In genomic region chr6:142566628-142567396, GRCh38 we compare ENCODE assay signal across 8 cellular contexts.
DNase-seq lines count a peak whose midpoint lies in the region; ATAC-seq lines count a peak whose summit lies in the region.

No MANE protein-coding gene starts in this region.

- POLR2A ChIA-PET in activated CD4-positive, alpha-beta T cell treated with anti-CD3 and anti-CD28 coated beads for 36 hours (lab: Charles Lee) = no interaction called here

- no peaks in the 10 kb centered on the region for H3K27me3 Mint-ChIP-seq in activated CD4-positive, alpha-beta T cell treated with anti-CD3 and anti-CD28 coated beads for 36 hours
- H3K27me3 Mint-ChIP-seq in memory B cell = peaks cover 3% of the 10 kb centered on the region
- H3K27me3 Mint-ChIP-seq in stimulated activated memory B cell treated with anti-CD40 and anti-IgM and Interleukin-4, amounts not matched to agents 10 μg/mL and 1 μg/mL and 100 μg/mL, for 72 hours = peaks cover 13% of the 10 kb centered on the region

- no peaks in the 10 kb centered on the region for H3K36me3 Mint-ChIP-seq in activated CD4-positive, alpha-beta T cell treated with anti-CD3 and anti-CD28 coated beads for 36 hours (ENCODE audit: low read depth)
- H3K36me3 Mint-ChIP-seq in memory B cell = no peaks in the 10 kb centered on the region
- H3K36me3 Mint-ChIP-seq in stimulated activated memory B cell treated with anti-CD40 and anti-IgM and Interleukin-4, amounts not matched to agents 10 μg/mL and 1 μg/mL and 100 μg/mL, for 72 hours = no peaks in the 10 kb centered on the region

- no peak overlapping the region for H3K4me3 Mint-ChIP-seq in activated CD4-positive, alpha-beta T cell treated with anti-CD3 and anti-CD28 coated beads for 36 hours
- no peak overlapping the region for H3K4me3 Mint-ChIP-seq in memory B cell
- H3K4me3 Mint-ChIP-seq in stimulated activated memory B cell treated with anti-CD40 and anti-IgM and Interleukin-4, amounts not matched to agents 10 μg/mL and 1 μg/mL and 100 μg/mL, for 72 hours = no peak overlapping the region

- CTCF ChIA-PET in activated CD4-positive, alpha-beta T cell treated with anti-CD3 and anti-CD28 coated beads for 36 hours (lab: Charles Lee) = interaction anchor here (0.6 to 3.5 kb wide), 28 partner anchors 12 to 1448 kb away, joined by 3 to 30 read pairs (median 4); no protein-coding TSS in a partner anchor

- intact Hi-C loops in activated CD4-positive, alpha-beta T cell treated with anti-CD3 and anti-CD28 coated beads for 36 hours (cut with DNase I, micrococcal nuclease) = loop anchor here (1.0 to 10.0 kb wide), 11 partner anchors 125 to 860 kb away; partner anchors contain the start of genes HIVEP2 (in 1 of the 2), NMBR (in 1 of the 2) and VTA1 (in 1 of the 2)

- DNase-seq in NCI-H524 (lab: John Stamatoyannopoulos, UW) (peak; percentile 17 to 62), NCI-H524 treated with DMSO at 0.1 percent for 48 hours (lab: John Stamatoyannopoulos, UW) (no peak), NCI-H2196 treated with DMSO at 0.1 percent for 48 hours (lab: John Stamatoyannopoulos, UW; ENCODE audit: unreplicated experiment) (peak; percentile 11), dermis blood vessel endothelial cell (peak; percentile 74), memory B cell (ENCODE audit: low spot score in 2 of 2) (peak; percentile 42 to 65)
- DNase-seq in activated CD4-positive, alpha-beta T cell treated with anti-CD3 and anti-CD28 coated beads for 36 hours = peak; percentile 75

- peaks cover 68% of the 10 kb centered on the region for H3K4me1 Mint-ChIP-seq in activated CD4-positive, alpha-beta T cell treated with anti-CD3 and anti-CD28 coated beads for 36 hours
- no peaks in the 10 kb centered on the region for H3K4me1 Mint-ChIP-seq in memory B cell
- peaks cover 5% of the 10 kb centered on the region for H3K4me1 Mint-ChIP-seq in stimulated activated memory B cell treated with anti-CD40 and anti-IgM and Interleukin-4, amounts not matched to agents 10 μg/mL and 1 μg/mL and 100 μg/mL, for 72 hours

- ATAC-seq in HG02763 (IDR thresholded peaks at IDR 0.05; ENCODE audit: unreplicated experiment) (peak; percentile 73), memory B cell (ENCODE audit: low read depth) (peak; percentile 50)
- peak; percentile 28 for ATAC-seq in activated CD4-positive, alpha-beta T cell treated with anti-CD3 and anti-CD28 coated beads for 36 hours
- ATAC-seq in stimulated activated memory B cell treated with anti-CD40 and anti-IgM and Interleukin-4, amounts not matched to agents 10 μg/mL and 1 μg/mL and 100 μg/mL, for 72 hours = peak; percentile 56

- no peaks in the 10 kb centered on the region for H3K9me3 Mint-ChIP-seq in activated CD4-positive, alpha-beta T cell treated with anti-CD3 and anti-CD28 coated beads for 36 hours (ENCODE audit: low read depth)
- no peaks in the 10 kb centered on the region for H3K9me3 Mint-ChIP-seq in memory B cell
- H3K9me3 Mint-ChIP-seq in stimulated activated memory B cell treated with anti-CD40 and anti-IgM and Interleukin-4, amounts not matched to agents 10 μg/mL and 1 μg/mL and 100 μg/mL, for 72 hours = no peaks in the 10 kb centered on the region

- H3K27ac Mint-ChIP-seq in activated CD4-positive, alpha-beta T cell treated with anti-CD3 and anti-CD28 coated beads for 36 hours = no peak overlapping the region
- H3K27ac Mint-ChIP-seq in memory B cell = no peak overlapping the region
- H3K27ac Mint-ChIP-seq in stimulated activated memory B cell treated with anti-CD40 and anti-IgM and Interleukin-4, amounts not matched to agents 10 μg/mL and 1 μg/mL and 100 μg/mL, for 72 hours = no peak overlapping the region
